15 cellular contexts compared by ENCODE assay signal in genomic region chr20:36802326-36803223, GRCh38. TPM values are rescaled to one million over a fixed set of nuclear protein-coding genes. Genes with fewer than 3 reads are reported as not detected.
DNase-seq lines count a peak whose midpoint lies in the region; ATAC-seq, FAIRE-seq and TF ChIP-seq lines count a peak whose summit lies in the region.
"Had no signal": no experiment of that assay in that cellular context is flagged by ENCODE, and none has a peak within 500 bp of the region (broad histone marks: within the 10 kb centered on the region; RNA-seq: fewer than 3 reads in every experiment).

No MANE protein-coding gene starts in this region.

- no peak for TF ChIP-seq POLR2A in K562 (conservative IDR thresholded peaks at IDR 0.05)

- no peak overlapping the region; a peak in 1 of 4 replicates for H3K9ac ChIP-seq in K562 (ENCODE audit: insufficient read depth in 1 of 2, low read depth in 2 of 2, low read length in 2 of 2)

- no TSS peak for BruUV-seq in K562 (replicated peaks; lab: Mats Ljungman, UMichigan)

- H3K9me3 ChIP-seq in K562 (replicated peaks; ENCODE audit: control insufficient read depth, insufficient read depth, low read depth, low read length): no peaks in the 10 kb centered on the region

- H3K27me3 ChIP-seq in K562 (ENCODE audit: control insufficient read depth in 2 of 2, insufficient read depth in 2 of 2, low read length in 2 of 2): no peaks in the 10 kb centered on the region

- CTCF ChIA-PET in K562 (lab: Yijun Ruan, JAX; ENCODE audit: low intra/inter-chr PET ratio): no interaction called here

- POLR2A ChIA-PET in K562 (lab: Yijun Ruan, JAX): interaction anchor here (0.9 to 1.3 kb wide), 3 partner anchors 15 to 61 kb away, joined by 3 to 4 read pairs (median 4); a partner anchor contains a TSS

- H3K9me1 ChIP-seq in K562 (ENCODE audit: control insufficient read depth, insufficient read depth, low read length): no peaks in the 10 kb centered on the region

- no peak overlapping the region for H3K4me3 ChIP-seq in K562
- H3K4me3 ChIP-seq: smooth muscle cell had no signal

- in situ Hi-C loops in K562 (cut with MboI): no loop called here

- no peak overlapping the region for H3K4me2 ChIP-seq in K562 (ENCODE audit: insufficient read depth, low read length)
- H3K4me2 ChIP-seq: smooth muscle cell had no signal

- H4K20me1 ChIP-seq in K562 (replicated peaks; ENCODE audit: control insufficient read depth, insufficient read depth, low read length): no peaks in the 10 kb centered on the region

- no peak for ATAC-seq in K562
- ATAC-seq: naive thymus-derived CD8-positive, alpha-beta T cell; Right ventricle myocardium inferior had no signal

- DNase-seq in AG08396 (ENCODE audit: low spot score): peak; percentile 81
- DNase-seq in HTR-8/SVneo (ENCODE audit: insufficient read length, low spot score): no peak
- DNase-seq in K562 (ENCODE audit: extremely low read depth in 1 of 4, low spot score in 3 of 4): no peak
- peak in 23 of 42 donors; percentile 10 to 71 (median 45) for DNase-seq in head of caudate nucleus
- DNase-seq in stimulated activated CD4-positive, alpha-beta T cell treated with anti-CD3 and anti-CD28 coated beads, Interleukin-15, amount 100 ng/mL, for 24 hours: no peak
- no peak for DNase-seq in stimulated activated naive CD4-positive, alpha-beta T cell (lab: John Stamatoyannopoulos, UW)
- no peak for DNase-seq in D341Med (ENCODE audit: low spot score)
- no peak for DNase-seq in activated CD4-positive, CD25-positive, alpha-beta regulatory T cell treated with anti-CD3 and anti-CD28 coated beads, Interleukin-2, amount 50 U/mL, for 72 hours
- DNase-seq: CD4-positive, alpha-beta T cell; islet precursor cell; naive thymus-derived CD8-positive, alpha-beta T cell; NCI-H446 treated with DMSO at 0.1 percent for 48 hours had no signal

- no peak overlapping the region for H3K27ac ChIP-seq in K562 (ENCODE audit: extremely low read depth, low read depth, low read length)
- H3K27ac ChIP-seq: VCaP had no signal

- 92% methylated on average over 13 of the region's 14 CpGs for WGBS in K562 (ENCODE audit: insufficient coverage, low coverage, missing lambda C conversion rate)

- peaks cover 82% of the 10 kb centered on the region; the same call in 2 of the 3 replicates for H3K36me3 ChIP-seq in K562 (ENCODE audit: control insufficient read depth, insufficient read depth, low read length)

- peak; percentile 57 for FAIRE-seq in HTR-8/SVneo (lab: Jason Lieb, UNC)
- no peak for FAIRE-seq in K562 (lab: Jason Lieb, UNC)

- H2AFZ ChIP-seq in K562 (ENCODE audit: low read depth, low read length): no peak overlapping the region

- no peak for TF ChIP-seq RAD21 in K562 (CRISPR knock-in tag; conservative IDR thresholded peaks at IDR 0.05 in 1 of 2, IDR thresholded peaks at IDR 0.05 in 1 of 2)

- TF ChIP-seq EP300 in K562 (IDR thresholded peaks at IDR 0.05; ENCODE audit: low read length): no peak

- no peaks in the 10 kb centered on the region for H3K4me1 ChIP-seq in K562 (replicated peaks in 1 of 2; ENCODE audit: control insufficient read depth in 2 of 2, insufficient read depth in 2 of 2, low read length in 2 of 2)

- no peaks in the 10 kb centered on the region for H3K79me2 ChIP-seq in K562 (ENCODE audit: control insufficient read depth, insufficient read depth, low read length)

- TF ChIP-seq CTCF in K562 (IDR thresholded peaks at IDR 0.05 in 2 of 3, conservative IDR thresholded peaks at IDR 0.05 in 1 of 3; ENCODE audit: insufficient read depth in 2 of 3, low read depth in 1 of 3, low read length in 3 of 3): no peak

- intact Hi-C loops in K562 (cut with micrococcal nuclease): no loop called here
- intact Hi-C loops in head of caudate nucleus (cut with DNase I): no loop called here

TF ChIP-seq in K562, 482 proteins besides CTCF, POLR2A, EP300 and RAD21:
- no peak for TF ChIP-seq SMARCA4 (IDR thresholded peaks at IDR 0.05)
- peak; percentile 16; the same call in 1 of the 2 replicates for TF ChIP-seq USF2 (CRISPR knock-in tag; IDR thresholded peaks at IDR 0.05)
- TF ChIP-seq POLR2G (IDR thresholded peaks at IDR 0.05; ENCODE audit: low read depth, low read length): peak; percentile 34; the same call in 1 of the 2 replicates

RNA-seq across cellular contexts. Expression of gene DSN1, which starts 29.0 kb away (rescaled TPM):
- 16.5 and 34.2 TPM in 2 replicates for total RNA-seq in K562 (2011; cell fraction: chromatin; rRNA removed; ENCODE audit: low replicate concordance)
- total RNA-seq in K562 (2011; cell fraction: nucleolus; rRNA removed): 14.5 and 17.0 TPM in 2 replicates
- total RNA-seq in K562 (2011; cell fraction: nucleoplasm; rRNA removed): 20.0 and 20.1 TPM in 2 replicates
- total RNA-seq in K562 (2014; rRNA removed): 25.7 and 27.0 TPM in 2 replicates
- total RNA-seq in K562 (2014; rRNA removed; fragmentation: Illumina TruSeq; extraction: Trizol): 35.6 and 36.9 TPM in 2 replicates
- 29.1 and 29.9 TPM in 2 replicates for total RNA-seq in K562 (2015; rRNA removed; fragmentation: Illumina TruSeq; extraction: Trizol)
- total RNA-seq in K562 (2021): 22.6 and 23.3 TPM in 2 replicates
- polyA plus RNA-seq in K562 (2011; rRNA removed): 37.3 and 45.3 TPM in 2 replicates
- polyA plus RNA-seq in K562 (2011; cell fraction: cytosol; rRNA removed): 16.9 and 22.5 TPM in 2 replicates
- polyA plus RNA-seq in K562 (2011; cell fraction: nucleus; rRNA removed): 15.7 and 16.4 TPM in 2 replicates
- polyA plus RNA-seq in K562 (2012): 20.8 and 32.3 TPM in 2 replicates
- 31.0 and 33.8 TPM in 2 replicates for polyA plus RNA-seq in K562 (2014; fragmentation: Illumina TruSeq; extraction: Trizol)
- 10 to 100 TPM; 31.1 to 42.4 TPM for polyA plus RNA-seq in K562 (2014; fragmentation: Nextera tagmentation; extraction: Ambion mirVana)
- polyA plus RNA-seq in K562 (2014; rRNA removed): 30.3 and 30.5 TPM in 2 replicates
- 26.9 and 27.8 TPM in 2 replicates for polyA minus RNA-seq in K562 (2011; rRNA and poly(A)+ RNA removed)
- polyA minus RNA-seq in K562 (2011; cell fraction: cytosol; rRNA and poly(A)+ RNA removed): 10.3 and 12.1 TPM in 2 replicates
- 12.5 and 13.2 TPM in 2 replicates for polyA minus RNA-seq in K562 (2011; cell fraction: nucleus; rRNA and poly(A)+ RNA removed)

RNA-seq across cellular contexts. Expression of gene NDRG3, which starts 56.7 kb away (rescaled TPM):
- 20.4 and 24.9 TPM in 2 replicates for total RNA-seq in K562 (2011; cell fraction: chromatin; rRNA removed; ENCODE audit: low replicate concordance)
- total RNA-seq in K562 (2011; cell fraction: nucleolus; rRNA removed): 8.9 and 9.0 TPM in 2 replicates
- total RNA-seq in K562 (2011; cell fraction: nucleoplasm; rRNA removed): 13.2 and 20.0 TPM in 2 replicates
- 14.9 and 20.8 TPM in 2 replicates for total RNA-seq in K562 (2014; rRNA removed)
- 26.6 and 28.3 TPM in 2 replicates for total RNA-seq in K562 (2014; rRNA removed; fragmentation: Illumina TruSeq; extraction: Trizol)
- 23.0 and 24.4 TPM in 2 replicates for total RNA-seq in K562 (2015; rRNA removed; fragmentation: Illumina TruSeq; extraction: Trizol)
- total RNA-seq in K562 (2021): 24.5 and 25.6 TPM in 2 replicates
- 25.0 and 27.6 TPM in 2 replicates for polyA plus RNA-seq in K562 (2011; rRNA removed)
- 23.3 and 24.8 TPM in 2 replicates for polyA plus RNA-seq in K562 (2011; cell fraction: cytosol; rRNA removed)
- polyA plus RNA-seq in K562 (2011; cell fraction: nucleus; rRNA removed): 20.6 and 24.7 TPM in 2 replicates
- polyA plus RNA-seq in K562 (2012): 22.5 and 24.6 TPM in 2 replicates
- polyA plus RNA-seq in K562 (2014; fragmentation: Illumina TruSeq; extraction: Trizol): 32.1 and 39.4 TPM in 2 replicates
- 10 to 100 TPM; 15.2 to 23.8 TPM for polyA plus RNA-seq in K562 (2014; fragmentation: Nextera tagmentation; extraction: Ambion mirVana)
- 14.6 and 19.0 TPM in 2 replicates for polyA plus RNA-seq in K562 (2014; rRNA removed)
- 18.8 and 25.3 TPM in 2 replicates for polyA minus RNA-seq in K562 (2011; rRNA and poly(A)+ RNA removed)
- polyA minus RNA-seq in K562 (2011; cell fraction: cytosol; rRNA and poly(A)+ RNA removed): 19.8 and 26.8 TPM in 2 replicates
- polyA minus RNA-seq in K562 (2011; cell fraction: nucleus; rRNA and poly(A)+ RNA removed): 2.8 and 6.2 TPM in 2 replicates

Comparison
In these comparisons a context has a peak if more than half of its experiments do, and no peak if none do; other contexts are left out.
1. DNase-seq: peak in AG08396 (single experiment) and head of caudate nucleus (23 of 42); none in HTR-8/SVneo (single experiment), K562 (0 of 4), stimulated activated CD4-positive, alpha-beta T cell treated with anti-CD3 and anti-CD28 coated beads, Interleukin-15, amount 100 ng/mL, for 24 hours (single experiment), stimulated activated naive CD4-positive, alpha-beta T cell (0 of 6), D341Med (single experiment) and activated CD4-positive, CD25-positive, alpha-beta regulatory T cell treated with anti-CD3 and anti-CD28 coated beads, Interleukin-2, amount 50 U/mL, for 72 hours (single experiment).